In genomic region chr2:42510930-42511271, GRCh38 we compare ENCODE assay signal across 18 cellular contexts. TPM values are rescaled to one million over a fixed set of nuclear protein-coding genes. Genes with fewer than 3 reads are reported as not detected.
"Had no signal": no experiment of that assay in that cellular context is flagged by ENCODE, and none has a peak within 500 bp of the region (broad histone marks: within the 10 kb centered on the region; RNA-seq: fewer than 3 reads in every experiment).

No MANE protein-coding gene starts in this region.

- H3K36me3 ChIP-seq: esophagus squamous epithelium, left ventricle myocardium inferior, tibial artery, WERI-Rb-1 had no signal

- H3K36me3 Mint-ChIP-seq: activated naive CD8-positive, alpha-beta T cell; immature natural killer cell; natural killer cell treated with Interleukin-12 subunit alpha and Interleukin-12 subunit beta and Interleukin-15 and Interleukin-18, amount 100 ng/mL, for 72 hours had no signal

- H3K9me3 Mint-ChIP-seq: dendritic cell treated with granulocyte-macrophage colony-stimulating factor and Interleukin-4, amounts not matched to agents 40 ng/mL and 50 ng/mL, for 4 days; immature natural killer cell; natural killer cell treated with Interleukin-12 subunit alpha and Interleukin-12 subunit beta and Interleukin-15 and Interleukin-18, amount 100 ng/mL, for 72 hours had no signal

- H3K4me3 Mint-ChIP-seq: activated naive CD8-positive, alpha-beta T cell; dendritic cell treated with granulocyte-macrophage colony-stimulating factor and Interleukin-4, amounts not matched to agents 40 ng/mL and 50 ng/mL, for 4 days; immature natural killer cell; natural killer cell treated with Interleukin-12 subunit alpha and Interleukin-12 subunit beta and Interleukin-15 and Interleukin-18, amount 100 ng/mL, for 72 hours had no signal

- H3K27me3 ChIP-seq: esophagus squamous epithelium, tibial artery had no signal

- H3K27ac ChIP-seq: esophagus squamous epithelium, left ventricle myocardium inferior, tibial artery, WERI-Rb-1 had no signal

- H3K4me3 ChIP-seq: esophagus squamous epithelium, left ventricle myocardium inferior, tibial artery had no signal

- DNase-seq: activated CD4-positive, alpha-beta T cell treated with anti-CD3 and anti-CD28 coated beads, Interleukin-2, amount 50 U/mL, for 48 hours; activated gamma-delta T cell treated with Interleukin-2 at 50 U/mL for 16 hours; effector CD8-positive, alpha-beta T cell; esophagus squamous epithelium; immature natural killer cell; kidney glomerular epithelial cell; left ventricle myocardium inferior; mammary epithelial cell; stimulated activated CD4-positive, alpha-beta T cell treated with anti-CD3 and anti-CD28 coated beads, Interleukin-2, amount 100 ng/mL, for 24 hours; stimulated activated naive CD8-positive, alpha-beta T cell treated with anti-CD3 and anti-CD28 coated beads, Interleukin-15, Interleukin-2, amounts not matched to agents 100 U/mL and 50 U/mL, for 24 hours; substantia nigra; T-helper 2 cell; tibial artery; WERI-Rb-1 had no signal

- H3K27ac Mint-ChIP-seq: activated naive CD8-positive, alpha-beta T cell; dendritic cell treated with granulocyte-macrophage colony-stimulating factor and Interleukin-4, amounts not matched to agents 40 ng/mL and 50 ng/mL, for 4 days; immature natural killer cell; natural killer cell treated with Interleukin-12 subunit alpha and Interleukin-12 subunit beta and Interleukin-15 and Interleukin-18, amount 100 ng/mL, for 72 hours; progenitor cell of endocrine pancreas had no signal

- ATAC-seq: stimulated activated naive CD8-positive, alpha-beta T cell treated with anti-CD3 and anti-CD28 coated beads, Interleukin-15, Interleukin-2, amounts not matched to agents 100 U/mL and 50 U/mL, for 24 hours had no signal

- H3K4me1 ChIP-seq: esophagus squamous epithelium, left ventricle myocardium inferior, tibial artery had no signal

- H3K9me3 ChIP-seq: esophagus squamous epithelium, left ventricle myocardium inferior, tibial artery had no signal

- H3K27me3 Mint-ChIP-seq: activated naive CD8-positive, alpha-beta T cell; progenitor cell of endocrine pancreas had no signal

RNA-seq across cellular contexts. Expression of gene KCNG3, which starts 17.1 kb away (rescaled TPM):
- total RNA-seq: left ventricle myocardium inferior; natural killer cell treated with Interleukin-12 subunit alpha and Interleukin-12 subunit beta and Interleukin-15 and Interleukin-18, amount 100 ng/mL, for 72 hours had no signal
- polyA plus RNA-seq: immature natural killer cell, mammary epithelial cell had no signal
